Comparison of ENCODE assay signal across 25 cellular contexts in genomic region chr4:63090641-63091040, GRCh38.
"Had no signal": no experiment of that assay in that cellular context is flagged by ENCODE, and none has a peak within 500 bp of the region (broad histone marks: within the 10 kb centered on the region; RNA-seq: fewer than 3 reads in every experiment).

No MANE protein-coding gene starts in this region.

- H3K4me1 Mint-ChIP-seq: immature natural killer cell, mesothelial cell of epicardium, naive B cell had no signal

- H3K9me3 ChIP-seq: colonic mucosa, esophagus muscularis mucosa, gastroesophageal sphincter, heart left ventricle, left ventricle myocardium inferior, lower lobe of right lung had no signal

- H3K4me1 ChIP-seq: colonic mucosa, esophagus muscularis mucosa, foreskin keratinocyte, gastroesophageal sphincter, heart left ventricle, left ventricle myocardium inferior, lower lobe of right lung had no signal

- H3K79me2 ChIP-seq: hepatocyte had no signal

- DNase-seq: colonic mucosa; cortex of kidney; effector CD8-positive, alpha-beta T cell; effector memory CD8-positive, alpha-beta T cell; foreskin keratinocyte; heart left ventricle; hypothalamus; immature natural killer cell; islet precursor cell; kidney; kidney glomerular epithelial cell; left colon; left ventricle myocardium inferior; lower lobe of right lung; mesenchymal stem cell; mucosa of descending colon; naive B cell had no signal

- H3K36me3 Mint-ChIP-seq: immature natural killer cell, mesothelial cell of epicardium, naive B cell had no signal

- ATAC-seq: effector memory CD8-positive, alpha-beta T cell; foreskin keratinocyte; gastroesophageal sphincter; heart left ventricle; left colon; left lobe of liver; lower lobe of right lung; mucosa of descending colon had no signal

- H3K36me3 ChIP-seq: colonic mucosa, esophagus muscularis mucosa, gastroesophageal sphincter, heart left ventricle, left ventricle myocardium inferior, lower lobe of right lung had no signal

- H3K27ac Mint-ChIP-seq: dendritic cell treated with granulocyte-macrophage colony-stimulating factor and Interleukin-4, amounts not matched to agents 40 ng/mL and 50 ng/mL, for 4 days; effector memory CD8-positive, alpha-beta T cell; immature natural killer cell; mesothelial cell of epicardium; naive B cell had no signal

- H3K4me2 ChIP-seq: hepatocyte had no signal

- H3K27me3 Mint-ChIP-seq: dendritic cell treated with granulocyte-macrophage colony-stimulating factor and Interleukin-4, amounts not matched to agents 40 ng/mL and 50 ng/mL, for 4 days; effector memory CD8-positive, alpha-beta T cell; naive B cell had no signal

- H3K27ac ChIP-seq: colonic mucosa, esophagus muscularis mucosa, foreskin keratinocyte, gastroesophageal sphincter, heart left ventricle, hepatocyte, left ventricle myocardium inferior, lower lobe of right lung had no signal

- H3K27me3 ChIP-seq: colonic mucosa, esophagus muscularis mucosa, foreskin keratinocyte, gastroesophageal sphincter, heart left ventricle, hepatocyte had no signal

- H3K4me3 Mint-ChIP-seq: dendritic cell treated with granulocyte-macrophage colony-stimulating factor and Interleukin-4, amounts not matched to agents 40 ng/mL and 50 ng/mL, for 4 days; effector memory CD8-positive, alpha-beta T cell; immature natural killer cell; mesothelial cell of epicardium; naive B cell had no signal

- H3K9me3 Mint-ChIP-seq: mesothelial cell of epicardium had no signal

- FAIRE-seq: endothelial cell of umbilical vein, frontal cortex, kidney had no signal

- H3K4me3 ChIP-seq: colonic mucosa, esophagus muscularis mucosa, gastroesophageal sphincter, heart left ventricle, hepatocyte, left ventricle myocardium inferior, lower lobe of right lung, mucosa of descending colon had no signal

- H2AFZ ChIP-seq: hepatocyte had no signal
